In genomic region chr14:73713804-73714655, GRCh38 we compare ENCODE assay signal across 1 cellular context.
TF ChIP-seq lines count a peak whose summit lies in the region.

A gene with protein sequence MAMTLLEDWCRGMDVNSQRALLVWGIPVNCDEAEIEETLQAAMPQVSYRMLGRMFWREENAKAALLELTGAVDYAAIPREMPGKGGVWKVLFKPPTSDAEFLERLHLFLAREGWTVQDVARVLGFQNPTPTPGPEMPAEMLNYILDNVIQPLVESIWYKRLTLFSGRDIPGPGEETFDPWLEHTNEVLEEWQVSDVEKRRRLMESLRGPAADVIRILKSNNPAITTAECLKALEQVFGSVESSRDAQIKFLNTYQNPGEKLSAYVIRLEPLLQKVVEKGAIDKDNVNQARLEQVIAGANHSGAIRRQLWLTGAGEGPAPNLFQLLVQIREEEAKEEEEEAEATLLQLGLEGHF (minus strand): TSS chr14:73714384. CDS start chr14:73713639, 745 bp downstream.

TF ChIP-seq in GM12878, 131 proteins besides CTCF, POLR2A, EP300 and RAD21 (continued from another document):
- TF ChIP-seq ZBTB40 (IDR thresholded peaks at IDR 0.05; ENCODE audit: borderline replicate concordance) = no peak
- no peak for TF ChIP-seq ZNF622 (IDR thresholded peaks at IDR 0.05)
- TF ChIP-seq SIN3A (IDR thresholded peaks at IDR 0.05; ENCODE audit: low read depth, low read length) = 0 out of 2 replicates have a peak, but pooled peaks have one; percentile 49
- peak; percentile 41; the same call in 1 of the 2 replicates for TF ChIP-seq CREB1 (IDR thresholded peaks at IDR 0.05; ENCODE audit: low read depth)
- TF ChIP-seq NFIC (IDR thresholded peaks at IDR 0.05; ENCODE audit: low read depth, low read length) = no peak
TF ChIP-seq in GM12878: peak in this region for 44.
